In genomic region chr12:112514456-112514855, GRCh38 we compare ENCODE assay signal across 6 cellular contexts.
"Had no signal": no experiment of that assay in that cellular context is flagged by ENCODE, and none has a peak within 500 bp of the region (broad histone marks: within the 10 kb centered on the region; RNA-seq: fewer than 3 reads in every experiment).

No MANE protein-coding gene starts in this region.

- H3K4me1 Mint-ChIP-seq: GM23338, IgD-negative memory B cell had no signal

- H3K9me3 Mint-ChIP-seq: H9, IgD-negative memory B cell had no signal

- H3K4me2 ChIP-seq: GM23338 had no signal

- ATAC-seq: GM23338, HepG2 had no signal

- H3K4me3 ChIP-seq: GM23338 had no signal

- DNase-seq: H9, HCEC 1CT had no signal

- H3K27ac ChIP-seq: HL-60 had no signal

- H3K36me3 Mint-ChIP-seq: IgD-negative memory B cell had no signal

- H3K4me3 Mint-ChIP-seq: GM23338, H9, IgD-negative memory B cell had no signal

- H3K27ac Mint-ChIP-seq: GM23338, H9 had no signal

- H2AFZ ChIP-seq: GM23338 had no signal
